9 cellular contexts compared by ENCODE assay signal in the genomic region with DNA sequence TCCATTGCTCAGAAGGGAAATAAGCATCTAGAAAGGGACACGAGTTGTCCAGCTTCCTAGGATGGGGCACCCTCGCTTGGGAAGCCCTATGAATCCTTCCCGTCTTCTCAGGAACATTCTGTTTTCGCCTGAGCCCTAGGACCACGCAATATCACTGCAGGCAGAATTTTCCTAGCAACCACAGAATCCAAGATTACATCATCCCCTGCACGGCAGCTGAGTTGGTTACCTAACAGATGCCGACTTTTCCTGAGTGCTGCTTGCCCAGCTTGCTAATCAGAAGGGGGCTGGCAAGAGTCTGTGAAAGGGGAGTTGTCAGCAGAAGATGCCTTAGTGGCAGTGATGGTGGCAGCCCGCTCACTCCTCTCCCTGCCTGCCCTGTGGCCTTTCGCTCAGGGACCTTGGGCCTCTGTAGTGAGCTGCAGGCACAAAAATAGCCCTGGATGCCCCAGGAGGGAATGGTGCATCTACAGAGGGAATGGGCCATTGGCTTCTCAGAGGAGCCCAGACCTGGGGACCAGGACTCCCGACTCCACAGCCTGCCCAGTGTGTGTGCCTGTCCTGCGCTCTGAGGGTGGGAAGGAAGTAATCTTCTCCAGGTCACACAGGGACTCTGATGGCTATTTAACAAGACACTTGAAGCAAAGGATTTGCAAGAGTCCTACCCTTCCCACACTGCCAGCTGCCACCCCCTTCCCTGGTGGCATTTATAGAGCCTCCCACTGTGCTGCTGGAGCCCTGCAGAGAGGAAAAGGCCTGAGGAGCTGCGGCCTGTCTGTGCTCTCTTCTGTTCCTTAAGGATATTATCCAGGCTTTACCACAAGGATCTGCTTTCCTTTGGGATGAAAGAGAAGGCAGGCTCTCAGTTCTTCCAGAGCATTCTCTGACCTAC.
A peak's percentile ranks its signal among the peaks of the same experiment; 100 is the strongest.
DNase-seq lines count a peak whose midpoint lies in the region; ATAC-seq and TF ChIP-seq lines count a peak whose summit lies in the region.
"Had no signal": no experiment of that assay in that cellular context is flagged by ENCODE, and none has a peak within 500 bp of the region (broad histone marks: within the 10 kb centered on the region; RNA-seq: fewer than 3 reads in every experiment).

No MANE protein-coding gene starts in this region.

- TF ChIP-seq CTCF in HL-60 (IDR thresholded peaks at IDR 0.05; ENCODE audit: insufficient read depth, low read length), result no peak

- H3K27me3 ChIP-seq in HL-60 (ENCODE audit: insufficient read depth, poor library complexity, severe bottlenecking), result no peaks in the 10 kb centered on the region

- H3K27ac ChIP-seq in HL-60 (replicated peaks) (no peak overlapping the region), angular gyrus (ENCODE audit: low read depth, low read length) (peak overlapping the region; percentile 96)

- no peak overlapping the region for H3K4me3 ChIP-seq in HL-60 (replicated peaks; ENCODE audit: insufficient read depth, low read length)

- DNase-seq in AG08395 (ENCODE audit: low spot score) (peak; percentile 90), HL-60 (ENCODE audit: low read depth in 1 of 2, low spot score in 1 of 2) (peak; percentile 33 to 74), hepatic stellate cell (ENCODE audit: low spot score) (peak; percentile 54), NCI-H2029 treated with DMSO at 0.1 percent for 48 hours (lab: John Stamatoyannopoulos, UW) (no peak), NCI-H1105 (lab: John Stamatoyannopoulos, UW) (no peak)
- DNase-seq in activated CD8-positive, alpha-beta memory T cell treated with anti-CD3 and anti-CD28 coated beads for 24 hours, result no peak
- DNase-seq: Karpas-422 had no signal

- no peak for ATAC-seq in HG03469 (IDR thresholded peaks at IDR 0.05; ENCODE audit: unreplicated experiment)

Comparison
In these comparisons a context has a peak if more than half of its experiments do, and no peak if none do; other contexts are left out.
1. DNase-seq: peak in AG08395 (single experiment), HL-60 (2 of 2) and hepatic stellate cell (single experiment); none in activated CD8-positive, alpha-beta memory T cell treated with anti-CD3 and anti-CD28 coated beads for 24 hours (single experiment), NCI-H2029 treated with DMSO at 0.1 percent for 48 hours (single experiment) and NCI-H1105 (single experiment).